Comparison of ENCODE assay signal across 10 cellular contexts in genomic region chr19:7873304-7874079, GRCh38. TPM values are rescaled to one million over a fixed set of nuclear protein-coding genes. Genes with fewer than 3 reads are reported as not detected.
A peak's percentile ranks its signal among the peaks of the same experiment; 100 is the strongest.
DNase-seq lines count a peak whose midpoint lies in the region; ATAC-seq lines count a peak whose summit lies in the region.
"Had no signal": no experiment of that assay in that cellular context is flagged by ENCODE, and none has a peak within 500 bp of the region (broad histone marks: within the 10 kb centered on the region; RNA-seq: fewer than 3 reads in every experiment).

No MANE protein-coding gene starts in this region.

- intact Hi-C loops in activated T-helper 1 cell treated with anti-CD3 and anti-CD28 coated beads, Interleukin-12 subunit alpha, Interleukin-12 subunit beta, Interleukin-2, Interleukin-4 antibody, amounts not matched to agents 30 ng/mL and 10 ng/mL and 1 ng/mL, durations not matched to agents 14 hours and 24 hours and 36 hours (cut with micrococcal nuclease), result no loop called here

- H3K9me3 ChIP-seq in thymus (ENCODE audit: control insufficient read depth), result peaks cover 4% of the 10 kb centered on the region

- 22% methylated on average over 53 of the region's 53 CpGs for WGBS in thymus

- H3K4me1 ChIP-seq in thymus (ENCODE audit: control insufficient read depth, insufficient read depth, low read length), result peaks cover 7% of the 10 kb centered on the region

- peaks cover 47% of the 10 kb centered on the region for H3K4me1 Mint-ChIP-seq in activated naive CD4-positive, alpha-beta T cell treated with anti-CD3 and anti-CD28 coated beads, Interleukin-2, amount 10 ng/mL, durations not matched to agents 7 days and 5 days
- peaks cover 14% of the 10 kb centered on the region for H3K4me1 Mint-ChIP-seq in activated T-helper 1 cell treated with anti-CD3 and anti-CD28 coated beads, Interleukin-12 subunit alpha, Interleukin-12 subunit beta, Interleukin-2, Interleukin-4 antibody, amounts not matched to agents 30 ng/mL and 10 ng/mL and 1 ng/mL, durations not matched to agents 14 hours and 24 hours and 36 hours (ENCODE audit: low read depth)

- H3K27me3 ChIP-seq in layer of hippocampus (ENCODE audit: control insufficient read depth, insufficient read depth, low read length) (peaks cover 6% of the 10 kb centered on the region), thymus (ENCODE audit: control insufficient read depth, insufficient read depth) (peaks cover 32% of the 10 kb centered on the region)

- H3K36me3 Mint-ChIP-seq in activated naive CD4-positive, alpha-beta T cell treated with anti-CD3 and anti-CD28 coated beads, Interleukin-2, amount 10 ng/mL, durations not matched to agents 7 days and 5 days, result peaks cover 2% of the 10 kb centered on the region
- H3K36me3 Mint-ChIP-seq in activated T-helper 1 cell treated with anti-CD3 and anti-CD28 coated beads, Interleukin-12 subunit alpha, Interleukin-12 subunit beta, Interleukin-2, Interleukin-4 antibody, amounts not matched to agents 30 ng/mL and 10 ng/mL and 1 ng/mL, durations not matched to agents 14 hours and 24 hours and 36 hours (ENCODE audit: low read depth), result no peaks in the 10 kb centered on the region

- peak overlapping the region; percentile 39 for H3K4me3 ChIP-seq in thymus (ENCODE audit: low read length)

- H3K27ac ChIP-seq in layer of hippocampus (ENCODE audit: low read depth, low read length), result peak overlapping the region; percentile 18
- no peak overlapping the region for H3K27ac ChIP-seq in thymus (ENCODE audit: low read depth)
- H3K27ac ChIP-seq: brain microvascular endothelial cell had no signal

- ATAC-seq in HG03439 (IDR thresholded peaks at IDR 0.05; ENCODE audit: unreplicated experiment), result no peak

- CTCF ChIA-PET in activated naive CD4-positive, alpha-beta T cell treated with anti-CD3 and anti-CD28 coated beads, Interleukin-2, amount 10 ng/mL, durations not matched to agents 7 days and 5 days (lab: Charles Lee), result interaction anchor here (0.7 to 1.3 kb wide), 2 partner anchors 44 to 193 kb away, joined by 3 read pairs; partner anchors contain the start of gene TRAPPC5

- peaks cover 64% of the 10 kb centered on the region for H3K27me3 Mint-ChIP-seq in activated naive CD4-positive, alpha-beta T cell treated with anti-CD3 and anti-CD28 coated beads, Interleukin-2, amount 10 ng/mL, durations not matched to agents 7 days and 5 days
- H3K27me3 Mint-ChIP-seq in activated T-helper 1 cell treated with anti-CD3 and anti-CD28 coated beads, Interleukin-12 subunit alpha, Interleukin-12 subunit beta, Interleukin-2, Interleukin-4 antibody, amounts not matched to agents 30 ng/mL and 10 ng/mL and 1 ng/mL, durations not matched to agents 14 hours and 24 hours and 36 hours (ENCODE audit: insufficient read depth), result peaks cover 32% of the 10 kb centered on the region

- no peak for DNase-seq in activated naive CD4-positive, alpha-beta T cell treated with anti-CD3 and anti-CD28 coated beads, Interleukin-2, amount 10 ng/mL, durations not matched to agents 7 days and 5 days
- no peak for DNase-seq in activated naive CD4-positive, alpha-beta T cell (lab: John Stamatoyannopoulos, UW)
- no peak for DNase-seq in activated T-helper 1 cell treated with anti-CD3 and anti-CD28 coated beads, Interleukin-12 subunit alpha, Interleukin-12 subunit beta, Interleukin-2, Interleukin-4 antibody, amounts not matched to agents 30 ng/mL and 10 ng/mL and 1 ng/mL, durations not matched to agents 14 hours and 24 hours and 36 hours (ENCODE audit: low spot score)
- DNase-seq in HuH-7 (ENCODE audit: low spot score) (no peak), putamen (ENCODE audit: low spot score) (no peak)
- DNase-seq: brain microvascular endothelial cell had no signal

- H3K36me3 ChIP-seq in thymus (ENCODE audit: control insufficient read depth, insufficient read depth), result no peaks in the 10 kb centered on the region
- H3K36me3 ChIP-seq: brain microvascular endothelial cell had no signal

- no peak overlapping the region for H3K27ac Mint-ChIP-seq in activated naive CD4-positive, alpha-beta T cell treated with anti-CD3 and anti-CD28 coated beads, Interleukin-2, amount 10 ng/mL, durations not matched to agents 7 days and 5 days
- no peak overlapping the region for H3K27ac Mint-ChIP-seq in activated T-helper 1 cell treated with anti-CD3 and anti-CD28 coated beads, Interleukin-12 subunit alpha, Interleukin-12 subunit beta, Interleukin-2, Interleukin-4 antibody, amounts not matched to agents 30 ng/mL and 10 ng/mL and 1 ng/mL, durations not matched to agents 14 hours and 24 hours and 36 hours

- H3K9me3 Mint-ChIP-seq in activated naive CD4-positive, alpha-beta T cell treated with anti-CD3 and anti-CD28 coated beads, Interleukin-2, amount 10 ng/mL, durations not matched to agents 7 days and 5 days, result no peaks in the 10 kb centered on the region
- H3K9me3 Mint-ChIP-seq in activated T-helper 1 cell treated with anti-CD3 and anti-CD28 coated beads, Interleukin-12 subunit alpha, Interleukin-12 subunit beta, Interleukin-2, Interleukin-4 antibody, amounts not matched to agents 30 ng/mL and 10 ng/mL and 1 ng/mL, durations not matched to agents 14 hours and 24 hours and 36 hours, result no peaks in the 10 kb centered on the region

- H3K4me3 Mint-ChIP-seq in activated naive CD4-positive, alpha-beta T cell treated with anti-CD3 and anti-CD28 coated beads, Interleukin-2, amount 10 ng/mL, durations not matched to agents 7 days and 5 days, result peak overlapping the region; percentile 63
- H3K4me3 Mint-ChIP-seq in activated T-helper 1 cell treated with anti-CD3 and anti-CD28 coated beads, Interleukin-12 subunit alpha, Interleukin-12 subunit beta, Interleukin-2, Interleukin-4 antibody, amounts not matched to agents 30 ng/mL and 10 ng/mL and 1 ng/mL, durations not matched to agents 14 hours and 24 hours and 36 hours, result peak overlapping the region; percentile 80

RNA-seq across cellular contexts. Expression of gene PRR36, which starts 0.7 kb away (rescaled TPM):
- 0.05 and 0.17 TPM in 2 replicates for total RNA-seq in activated T-helper 1 cell treated with anti-CD3 and anti-CD28 coated beads, Interleukin-12 subunit alpha, Interleukin-12 subunit beta, Interleukin-2, Interleukin-4 antibody, amounts not matched to agents 30 ng/mL and 10 ng/mL and 1 ng/mL, durations not matched to agents 14 hours and 24 hours and 36 hours
- 0.16 TPM for polyA plus RNA-seq in thymus
- total RNA-seq: skeletal muscle tissue had no signal

RNA-seq across cellular contexts. Expression of gene LRRC8E, which starts 14.8 kb away (rescaled TPM):
- total RNA-seq in activated T-helper 1 cell treated with anti-CD3 and anti-CD28 coated beads, Interleukin-12 subunit alpha, Interleukin-12 subunit beta, Interleukin-2, Interleukin-4 antibody, amounts not matched to agents 30 ng/mL and 10 ng/mL and 1 ng/mL, durations not matched to agents 14 hours and 24 hours and 36 hours, result not detected in 2 replicates
- polyA plus RNA-seq in thymus, result 0.27 TPM

RNA-seq across cellular contexts. Expression of gene MAP2K7, which starts 30.2 kb away (rescaled TPM):
- total RNA-seq in activated T-helper 1 cell treated with anti-CD3 and anti-CD28 coated beads, Interleukin-12 subunit alpha, Interleukin-12 subunit beta, Interleukin-2, Interleukin-4 antibody, amounts not matched to agents 30 ng/mL and 10 ng/mL and 1 ng/mL, durations not matched to agents 14 hours and 24 hours and 36 hours, result 47.6 and 51.9 TPM in 2 replicates
- 45.4 TPM for polyA plus RNA-seq in thymus

RNA-seq across cellular contexts. Expression of gene TGFBR3L, which starts 41.1 kb away (rescaled TPM):
- 6.9 and 7.5 TPM in 2 replicates for total RNA-seq in activated T-helper 1 cell treated with anti-CD3 and anti-CD28 coated beads, Interleukin-12 subunit alpha, Interleukin-12 subunit beta, Interleukin-2, Interleukin-4 antibody, amounts not matched to agents 30 ng/mL and 10 ng/mL and 1 ng/mL, durations not matched to agents 14 hours and 24 hours and 36 hours
- polyA plus RNA-seq in thymus, result 0.05 TPM

RNA-seq across cellular contexts. Expression of gene EVI5L, which starts 43.5 kb away (rescaled TPM):
- total RNA-seq in activated T-helper 1 cell treated with anti-CD3 and anti-CD28 coated beads, Interleukin-12 subunit alpha, Interleukin-12 subunit beta, Interleukin-2, Interleukin-4 antibody, amounts not matched to agents 30 ng/mL and 10 ng/mL and 1 ng/mL, durations not matched to agents 14 hours and 24 hours and 36 hours, result 4.4 TPM in 2 replicates
- polyA plus RNA-seq in thymus, result 7.6 TPM
